Comparison of ENCODE assay signal across 9 cellular contexts in the genomic region with DNA sequence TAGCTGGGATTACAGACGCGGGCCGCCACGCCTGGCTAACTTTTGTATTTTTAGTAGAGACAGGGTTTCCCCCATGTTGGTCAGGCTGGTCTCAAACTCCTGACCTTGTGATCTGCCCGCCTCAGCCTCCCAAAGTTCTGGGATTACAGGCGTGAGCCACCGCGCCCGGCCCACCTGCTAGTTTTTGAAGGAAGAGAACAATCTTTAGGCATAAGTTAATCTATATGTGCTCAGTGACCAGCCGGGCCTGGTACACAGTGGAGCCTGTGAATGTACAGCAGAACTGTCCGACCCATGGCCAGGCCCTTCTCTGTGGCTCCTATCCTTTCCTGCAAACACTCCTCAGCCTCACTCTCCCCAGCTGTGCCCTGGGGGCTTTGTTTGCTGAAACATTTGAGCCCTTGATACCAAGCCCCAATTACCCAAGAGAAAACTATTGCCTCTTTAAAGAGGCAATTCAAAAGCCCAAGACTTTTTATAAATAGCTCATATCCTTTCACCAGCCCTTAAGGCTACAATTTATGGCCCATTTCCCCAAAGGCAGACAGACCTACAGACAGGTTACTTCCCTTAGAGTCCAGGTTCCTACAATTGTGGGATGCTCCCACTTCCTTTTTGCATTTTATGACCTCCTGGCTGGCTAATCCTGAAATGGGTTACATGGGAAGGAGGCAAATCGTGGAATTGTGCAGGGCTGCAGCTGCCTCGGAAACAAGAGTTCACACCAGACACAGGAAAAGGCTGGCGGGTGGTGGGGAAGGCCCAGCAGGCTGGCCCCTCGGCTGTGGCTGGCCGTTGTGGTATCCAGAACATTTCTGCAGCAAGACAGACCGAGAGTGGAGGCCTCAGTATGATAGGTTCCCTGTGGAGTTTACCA. TPM values are rescaled to one million over a fixed set of nuclear protein-coding genes. Genes with fewer than 3 reads are reported as not detected.
DNase-seq lines count a peak whose midpoint lies in the region; ATAC-seq lines count a peak whose summit lies in the region.
"Had no signal": no experiment of that assay in that cellular context is flagged by ENCODE, and none has a peak within 500 bp of the region (broad histone marks: within the 10 kb centered on the region; RNA-seq: fewer than 3 reads in every experiment).

No MANE protein-coding gene starts in this region.

- DNase-seq in GM19240 (ENCODE audit: insufficient read length, low spot score) = peak; percentile 26
- DNase-seq in astrocyte of the hippocampus (ENCODE audit: low read depth, low spot score) = peak; percentile 56
- DNase-seq in neuronal stem cell (ENCODE audit: low spot score) = no peak
- DNase-seq in CD1c-positive myeloid dendritic cell (ENCODE audit: extremely low spot score) = no peak
- no peak for DNase-seq in germinal center (ENCODE audit: low spot score)
- DNase-seq: NCI-H510A treated with DMSO at 0.1 percent for 48 hours had no signal

- H3K14ac ChIP-seq in neuronal stem cell (ENCODE audit: low read length) = no peak overlapping the region

- peaks cover 0 to 5% of the 10 kb centered on the region in 2 donors for H3K9me3 ChIP-seq in neuronal stem cell (replicated peaks in 1 of 2; ENCODE audit: control insufficient read depth in 2 of 2, insufficient read depth in 1 of 2, low read depth in 1 of 2, low read length in 2 of 2)

- H3K27ac ChIP-seq in neuronal stem cell (replicated peaks; ENCODE audit: low read length) = no peak overlapping the region

- peak overlapping the region; percentile 42 for H2AK5ac ChIP-seq in neuronal stem cell (ENCODE audit: low read depth, low read length)

- peak overlapping the region; percentile 89 for H3K18ac ChIP-seq in neuronal stem cell (ENCODE audit: low read length)

- H3K4me1 ChIP-seq in neuronal stem cell (ENCODE audit: control insufficient read depth in 2 of 2, insufficient read depth in 1 of 2, low read depth in 1 of 2, low read length in 2 of 2) = peaks cover 12 to 15% of the 10 kb centered on the region in 2 donors

- H2BK15ac ChIP-seq in neuronal stem cell (ENCODE audit: low read length) = no peak overlapping the region

- no peak overlapping the region for H2BK5ac ChIP-seq in neuronal stem cell (ENCODE audit: low read length)

- H3K4me2 ChIP-seq in neuronal stem cell (ENCODE audit: insufficient read depth, low read length, poor library complexity, severe bottlenecking) = no peak overlapping the region

- no peaks in the 10 kb centered on the region for H3K79me1 ChIP-seq in neuronal stem cell (ENCODE audit: low read depth, low read length)

- no peak overlapping the region for H3K4ac ChIP-seq in neuronal stem cell (ENCODE audit: low read length)

- ATAC-seq in HG02678 (IDR thresholded peaks at IDR 0.05; ENCODE audit: unreplicated experiment) (peak; percentile 77), HG03039 (IDR thresholded peaks at IDR 0.05; ENCODE audit: unreplicated experiment) (no peak)
- ATAC-seq: activated T-helper 17 cell treated with anti-CD3 and anti-CD28 coated beads, Interleukin-2, amount 50 U/mL, for 72 hours had no signal

- peaks cover 0 to 6% of the 10 kb centered on the region in 2 donors for H3K36me3 ChIP-seq in neuronal stem cell (replicated peaks in 1 of 2; ENCODE audit: control insufficient read depth in 2 of 2, insufficient read depth in 2 of 2, low read length in 2 of 2)

- H3K4me3 ChIP-seq in neuronal stem cell (ENCODE audit: low read length in 2 of 2) = no peak overlapping the region

- no peaks in the 10 kb centered on the region for H3K27me3 ChIP-seq in neuronal stem cell (ENCODE audit: control insufficient read depth in 3 of 3, insufficient read depth in 3 of 3, low read depth in 1 of 3, low read length in 3 of 3)

- no peak overlapping the region for H2BK12ac ChIP-seq in neuronal stem cell (ENCODE audit: low read length)

- no CpG with 5 or more reads among the region's 17 CpGs for WGBS in neuronal stem cell (ENCODE audit: extremely low coverage in 2 of 2, insufficient read length in 2 of 2, insufficient replicate concordance in 1 of 2), 2 donors

- H2AFZ ChIP-seq in neuronal stem cell (ENCODE audit: low read length) = peak overlapping the region; percentile 80

- peak overlapping the region; percentile 8 for H3K23ac ChIP-seq in neuronal stem cell (ENCODE audit: low read depth, low read length, poor library complexity)

- H4K8ac ChIP-seq in neuronal stem cell (ENCODE audit: low read depth, low read length) = no peak overlapping the region

- no peak overlapping the region for H4K91ac ChIP-seq in neuronal stem cell (ENCODE audit: low read depth, low read length, poor library complexity)

- no peak overlapping the region for H2BK120ac ChIP-seq in neuronal stem cell (ENCODE audit: low read depth, low read length)

- H3K9ac ChIP-seq in neuronal stem cell (ENCODE audit: low read depth, low read length, poor library complexity) = no peak overlapping the region

RNA-seq across cellular contexts. Expression of gene SPRY4, which starts 37.5 kb away (rescaled TPM):
- polyA plus RNA-seq in neuronal stem cell (2013, experiment 1 of 2) = 10.5 TPM
- polyA plus RNA-seq in neuronal stem cell (2013, experiment 2 of 2) = 11.3 TPM

Comparison
In these comparisons a context has a peak if more than half of its experiments do, and no peak if none do; other contexts are left out.
1. DNase-seq: peak in GM19240 (single experiment) and astrocyte of the hippocampus (single experiment); none in neuronal stem cell (single experiment), CD1c-positive myeloid dendritic cell (single experiment) and germinal center (single experiment).